9 cellular contexts compared by ENCODE assay signal in the genomic region with DNA sequence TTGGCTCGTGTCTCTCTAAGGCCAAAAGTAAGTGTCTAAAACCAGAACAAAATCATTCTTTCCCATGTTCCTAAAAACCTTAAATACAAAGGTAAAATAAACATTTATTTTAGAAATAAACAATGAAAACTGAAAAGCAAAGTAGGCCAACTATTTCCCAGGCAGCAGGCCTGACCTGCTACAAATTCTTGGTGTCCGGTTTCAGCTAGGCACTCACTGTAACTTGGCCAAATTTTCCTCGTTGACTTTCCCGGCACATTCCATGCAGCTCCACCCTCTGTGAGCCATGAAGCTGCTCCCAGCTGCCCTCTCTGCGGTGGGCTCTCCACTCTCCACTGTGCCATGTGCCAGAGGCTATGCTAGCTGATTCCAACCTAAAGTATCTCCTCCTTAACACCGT. TPM values are rescaled to one million over a fixed set of nuclear protein-coding genes. Genes with fewer than 3 reads are reported as not detected.
DNase-seq lines count a peak whose midpoint lies in the region; ATAC-seq, FAIRE-seq and TF ChIP-seq lines count a peak whose summit lies in the region.
"Had no signal": no experiment of that assay in that cellular context is flagged by ENCODE, and none has a peak within 500 bp of the region (broad histone marks: within the 10 kb centered on the region; RNA-seq: fewer than 3 reads in every experiment).

No MANE protein-coding gene starts in this region.

- WGBS in pancreas, 2 donors: 59 to 61% methylated on average over 6 of the region's 6 CpGs

- H3K27ac ChIP-seq in pancreas: peak overlapping the region in 2 of 4 donors; percentile 3 to 41

- TF ChIP-seq POLR2A in erythroblast (IDR thresholded peaks at IDR 0.05; ENCODE audit: low read length): no peak

- H3K27me3 ChIP-seq in adipocyte (replicated peaks; ENCODE audit: control insufficient read depth, insufficient read depth, low read length): no peaks in the 10 kb centered on the region
- no peaks in the 10 kb centered on the region for H3K27me3 ChIP-seq in pancreas

- H3K4me1 ChIP-seq in adipocyte (ENCODE audit: control insufficient read depth, insufficient read depth, low read length) (peaks cover 25% of the 10 kb centered on the region), pancreas (no peaks in the 10 kb centered on the region)

- H3K9me3 ChIP-seq in adipocyte (ENCODE audit: control insufficient read depth, low read length) (no peaks in the 10 kb centered on the region), pancreas (no peaks in the 10 kb centered on the region)

- H3K36me3 ChIP-seq in adipocyte (ENCODE audit: control insufficient read depth, insufficient read depth, low read length, severe bottlenecking) (no peaks in the 10 kb centered on the region), pancreas (no peaks in the 10 kb centered on the region)

- DNase-seq in DMS 273 (lab: John Stamatoyannopoulos, UW; ENCODE audit: unreplicated experiment): peak; percentile 69
- DNase-seq in adipocyte (ENCODE audit: low read depth): peak; percentile 89
- peak; percentile 33 for DNase-seq in globus pallidus (ENCODE audit: low spot score)
- peak in 2 of 6 donors; percentile 19 to 20 for DNase-seq in pancreas
- DNase-seq in NCI-H774 (lab: John Stamatoyannopoulos, UW): no peak
- DNase-seq in erythroblast (lab: John Stamatoyannopoulos, UW): no peak
- no peak for DNase-seq in activated CD4-positive, alpha-beta T cell treated with anti-CD3 and anti-CD28 coated beads, Interleukin-2, amount 50 U/mL, for 1 hour
- DNase-seq: activated CD4-positive, alpha-beta T cell treated with anti-CD3 and anti-CD28 coated beads for 4 hours had no signal

- TF ChIP-seq CTCF in pancreas (IDR thresholded peaks at IDR 0.05): no peak

- FAIRE-seq in pancreas (lab: Jason Lieb, UNC): no peak

- intact Hi-C loops in pancreas (cut with DNase I): no loop called here

- ATAC-seq in pancreas: peak; percentile 65 to 83 (median 79)
- no peak for ATAC-seq in HG03135 (IDR thresholded peaks at IDR 0.05; ENCODE audit: unreplicated experiment)

- no peak overlapping the region for H3K4me3 ChIP-seq in adipocyte (ENCODE audit: low read length)
- H3K4me3 ChIP-seq in pancreas: no peak overlapping the region

- peak overlapping the region; percentile 18 for H3K9ac ChIP-seq in adipocyte (ENCODE audit: low read length)

RNA-seq across cellular contexts. Expression of gene CDRT4, which starts 4.1 kb away (rescaled TPM):
- total RNA-seq in pancreas: 10 to 100 TPM in 1 of 6 donors, 1 to 10 TPM in 5; 1.8 to 10.3 (median 6.2) TPM
- polyA plus RNA-seq in pancreas: 10 to 100 TPM; 20.9 to 31.6 TPM

Comparison
In these comparisons a context has a peak if more than half of its experiments do, and no peak if none do; other contexts are left out.
1. DNase-seq: peak in DMS 273 (single experiment), adipocyte (single experiment) and globus pallidus (single experiment); none in NCI-H774 (single experiment), erythroblast (0 of 2) and activated CD4-positive, alpha-beta T cell treated with anti-CD3 and anti-CD28 coated beads, Interleukin-2, amount 50 U/mL, for 1 hour (single experiment).